Comparison of ENCODE assay signal across 8 cellular contexts in the genomic region with DNA sequence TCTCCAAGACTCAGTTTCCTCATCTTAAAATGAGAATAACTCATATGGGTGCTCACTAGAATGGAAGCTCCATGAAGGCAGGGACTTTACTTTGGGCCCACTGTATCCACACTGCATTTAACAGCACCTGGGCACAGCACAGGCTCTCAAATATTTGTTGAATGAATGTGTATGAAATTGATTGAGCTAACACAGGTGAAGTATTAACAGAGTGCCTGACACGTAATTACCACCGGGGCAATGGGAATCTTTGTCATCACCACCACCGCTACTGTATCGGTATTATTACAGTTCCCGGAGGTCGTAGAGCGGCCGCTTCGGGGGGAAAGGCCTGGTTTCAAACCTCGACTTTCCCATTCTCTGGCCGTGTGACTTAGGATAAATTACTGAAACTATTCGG. TPM values are rescaled to one million over a fixed set of nuclear protein-coding genes. Genes with fewer than 3 reads are reported as not detected.
DNase-seq lines count a peak whose midpoint lies in the region; ATAC-seq lines count a peak whose summit lies in the region.

No MANE protein-coding gene starts in this region.

- no peaks in the 10 kb centered on the region for H3K36me3 Mint-ChIP-seq in activated CD4-positive, alpha-beta memory T cell treated with anti-CD3 and anti-CD28 coated beads for 36 hours

- no peaks in the 10 kb centered on the region for H3K27me3 Mint-ChIP-seq in activated CD4-positive, alpha-beta memory T cell treated with anti-CD3 and anti-CD28 coated beads for 36 hours
- no peaks in the 10 kb centered on the region for H3K27me3 Mint-ChIP-seq in stimulated activated naive CD8-positive, alpha-beta T cell treated with anti-CD3 and anti-CD28 coated beads, Interleukin-15, amount 100 ng/mL, for 72 hours

- DNase-seq in NCI-H748 (lab: John Stamatoyannopoulos, UW; ENCODE audit: unreplicated experiment), result peak; percentile 46
- DNase-seq in NCI-H748 treated with DMSO at 0.1 percent for 48 hours (lab: John Stamatoyannopoulos, UW), result no peak
- no peak for DNase-seq in activated CD4-positive, alpha-beta memory T cell treated with anti-CD3 and anti-CD28 coated beads for 36 hours
- no peak for DNase-seq in stimulated activated naive CD8-positive, alpha-beta T cell treated with anti-CD3 and anti-CD28 coated beads, Interleukin-15, amount 100 ng/mL, for 72 hours
- no peak for DNase-seq in stimulated activated CD4-positive, alpha-beta T cell treated with anti-CD3 and anti-CD28 coated beads, Interleukin-4, amount 100 ng/mL, for 1 hour
- DNase-seq in stimulated activated CD4-positive, alpha-beta T cell treated with anti-CD3 and anti-CD28 coated beads, Interleukin-15, amount 100 ng/mL, for 24 hours, result no peak

- H3K4me1 ChIP-seq in iPS-18a (ENCODE audit: control insufficient read depth, low read depth, low read length), result peaks cover 46% of the 10 kb centered on the region

- CTCF ChIA-PET in activated CD4-positive, alpha-beta memory T cell treated with anti-CD3 and anti-CD28 coated beads for 36 hours (lab: Charles Lee), result interaction anchor here (1.0 kb wide), 2 partner anchors 20 to 416 kb away, joined by 3 read pairs; a partner anchor contains a TSS

- peak overlapping the region; percentile 98 for H3K27ac Mint-ChIP-seq in activated CD4-positive, alpha-beta memory T cell treated with anti-CD3 and anti-CD28 coated beads for 36 hours
- H3K27ac Mint-ChIP-seq in stimulated activated naive CD8-positive, alpha-beta T cell treated with anti-CD3 and anti-CD28 coated beads, Interleukin-15, amount 100 ng/mL, for 72 hours, result no peak overlapping the region

- H3K27me3 ChIP-seq in iPS-18a (ENCODE audit: control insufficient read depth, insufficient read depth, low read length), result no peaks in the 10 kb centered on the region

- no peak for ATAC-seq in stimulated activated naive CD8-positive, alpha-beta T cell treated with anti-CD3 and anti-CD28 coated beads, Interleukin-15, amount 100 ng/mL, for 72 hours
- ATAC-seq in GM21576 (IDR thresholded peaks at IDR 0.05; ENCODE audit: unreplicated experiment), result no peak

- peak overlapping the region; percentile 65 for H3K27ac ChIP-seq in iPS-18a (ENCODE audit: low read length)

- H3K4me3 Mint-ChIP-seq in activated CD4-positive, alpha-beta memory T cell treated with anti-CD3 and anti-CD28 coated beads for 36 hours, result peak overlapping the region; percentile 93
- H3K4me3 Mint-ChIP-seq in stimulated activated naive CD8-positive, alpha-beta T cell treated with anti-CD3 and anti-CD28 coated beads, Interleukin-15, amount 100 ng/mL, for 72 hours, result peak overlapping the region; percentile 95 to 99

- H3K9me3 Mint-ChIP-seq in activated CD4-positive, alpha-beta memory T cell treated with anti-CD3 and anti-CD28 coated beads for 36 hours, result no peaks in the 10 kb centered on the region
- no peaks in the 10 kb centered on the region for H3K9me3 Mint-ChIP-seq in stimulated activated naive CD8-positive, alpha-beta T cell treated with anti-CD3 and anti-CD28 coated beads, Interleukin-15, amount 100 ng/mL, for 72 hours

- peaks cover 22% of the 10 kb centered on the region for H3K4me1 Mint-ChIP-seq in activated CD4-positive, alpha-beta memory T cell treated with anti-CD3 and anti-CD28 coated beads for 36 hours (ENCODE audit: low read depth)
- peaks cover 30% of the 10 kb centered on the region for H3K4me1 Mint-ChIP-seq in stimulated activated naive CD8-positive, alpha-beta T cell treated with anti-CD3 and anti-CD28 coated beads, Interleukin-15, amount 100 ng/mL, for 72 hours

- peak overlapping the region; percentile 75 for H3K4me3 ChIP-seq in iPS-18a (ENCODE audit: low read length)

- H3K36me3 ChIP-seq in iPS-18a (ENCODE audit: control insufficient read depth, low read depth, low read length), result no peaks in the 10 kb centered on the region

- intact Hi-C loops in activated CD4-positive, alpha-beta memory T cell treated with anti-CD3 and anti-CD28 coated beads for 36 hours (cut with micrococcal nuclease), result loop anchor here (5.0 to 10.0 kb wide), 2 partner anchors 188 to 319 kb away; a partner anchor contains a TSS

- H3K9me3 ChIP-seq in iPS-18a (ENCODE audit: control insufficient read depth, low read depth, low read length), result no peaks in the 10 kb centered on the region

- peak overlapping the region; percentile 71 for H3K9ac ChIP-seq in iPS-18a (ENCODE audit: low read length)

- POLR2A ChIA-PET in activated CD4-positive, alpha-beta memory T cell treated with anti-CD3 and anti-CD28 coated beads for 36 hours (lab: Charles Lee), result no interaction called here

RNA-seq across cellular contexts. Expression of a gene that starts 1.2 kb away (rescaled TPM):
- total RNA-seq in activated CD4-positive, alpha-beta memory T cell treated with anti-CD3 and anti-CD28 coated beads for 36 hours, result 1 to 10 TPM; 9.7 to 9.9 TPM
